Comparison of ENCODE assay signal across 1 cellular context in the genomic region with DNA sequence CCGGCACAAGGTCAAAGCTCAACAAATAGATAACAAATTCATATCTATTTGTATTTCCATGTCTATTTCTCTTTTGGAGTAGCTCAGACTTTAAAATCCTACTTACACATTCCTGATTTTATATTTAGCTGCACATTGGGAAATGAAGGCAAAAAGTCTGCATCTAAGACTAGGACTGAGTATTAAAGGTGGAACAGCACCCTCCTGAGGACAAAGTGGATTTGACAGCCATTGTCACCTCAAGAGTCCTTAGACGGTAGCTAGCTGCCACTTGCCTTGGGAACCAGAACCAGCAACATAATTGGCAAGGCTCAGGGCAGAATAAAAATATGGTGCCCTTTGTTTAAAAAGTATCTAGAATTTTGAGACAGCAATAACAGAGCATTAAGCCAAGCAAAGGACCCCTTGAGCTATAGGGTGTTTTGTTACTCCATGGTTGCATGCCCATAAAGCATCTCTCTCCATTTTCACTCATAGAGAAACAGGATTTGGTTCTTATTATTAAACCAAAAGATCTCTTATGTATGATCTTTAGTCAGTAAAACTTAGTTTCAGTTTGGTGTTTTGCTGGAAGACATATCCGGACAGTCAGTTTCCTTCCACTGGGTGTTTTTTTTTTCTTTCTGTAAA.
A peak's percentile ranks its signal among the peaks of the same experiment; 100 is the strongest.
TF ChIP-seq lines count a peak whose summit lies in the region.

No MANE protein-coding gene starts in this region.

TF ChIP-seq in K562, 482 proteins besides CTCF, POLR2A, EP300 and RAD21 (continued from another document):
- TF ChIP-seq, protein P1, sequence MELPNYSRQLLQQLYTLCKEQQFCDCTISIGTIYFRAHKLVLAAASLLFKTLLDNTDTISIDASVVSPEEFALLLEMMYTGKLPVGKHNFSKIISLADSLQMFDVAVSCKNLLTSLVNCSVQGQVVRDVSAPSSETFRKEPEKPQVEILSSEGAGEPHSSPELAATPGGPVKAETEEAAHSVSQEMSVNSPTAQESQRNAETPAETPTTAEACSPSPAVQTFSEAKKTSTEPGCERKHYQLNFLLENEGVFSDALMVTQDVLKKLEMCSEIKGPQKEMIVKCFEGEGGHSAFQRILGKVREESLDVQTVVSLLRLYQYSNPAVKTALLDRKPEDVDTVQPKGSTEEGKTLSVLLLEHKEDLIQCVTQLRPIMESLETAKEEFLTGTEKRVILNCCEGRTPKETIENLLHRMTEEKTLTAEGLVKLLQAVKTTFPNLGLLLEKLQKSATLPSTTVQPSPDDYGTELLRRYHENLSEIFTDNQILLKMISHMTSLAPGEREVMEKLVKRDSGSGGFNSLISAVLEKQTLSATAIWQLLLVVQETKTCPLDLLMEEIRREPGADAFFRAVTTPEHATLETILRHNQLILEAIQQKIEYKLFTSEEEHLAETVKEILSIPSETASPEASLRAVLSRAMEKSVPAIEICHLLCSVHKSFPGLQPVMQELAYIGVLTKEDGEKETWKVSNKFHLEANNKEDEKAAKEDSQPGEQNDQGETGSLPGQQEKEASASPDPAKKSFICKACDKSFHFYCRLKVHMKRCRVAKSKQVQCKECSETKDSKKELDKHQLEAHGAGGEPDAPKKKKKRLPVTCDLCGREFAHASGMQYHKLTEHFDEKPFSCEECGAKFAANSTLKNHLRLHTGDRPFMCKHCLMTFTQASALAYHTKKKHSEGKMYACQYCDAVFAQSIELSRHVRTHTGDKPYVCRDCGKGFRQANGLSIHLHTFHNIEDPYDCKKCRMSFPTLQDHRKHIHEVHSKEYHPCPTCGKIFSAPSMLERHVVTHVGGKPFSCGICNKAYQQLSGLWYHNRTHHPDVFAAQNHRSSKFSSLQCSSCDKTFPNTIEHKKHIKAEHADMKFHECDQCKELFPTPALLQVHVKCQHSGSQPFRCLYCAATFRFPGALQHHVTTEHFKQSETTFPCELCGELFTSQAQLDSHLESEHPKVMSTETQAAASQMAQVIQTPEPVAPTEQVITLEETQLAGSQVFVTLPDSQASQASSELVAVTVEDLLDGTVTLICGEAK (IDR thresholded peaks at IDR 0.05): 0 out of 2 replicates have a peak, but pooled peaks have one; percentile 26
- TF ChIP-seq, protein P1 (CRISPR knock-in tag; IDR thresholded peaks at IDR 0.05): no peak
